29 cellular contexts compared by ENCODE assay signal in genomic region chr15:34359416-34359815, GRCh38. TPM values are rescaled to one million over a fixed set of nuclear protein-coding genes. Genes with fewer than 3 reads are reported as not detected.
DNase-seq lines count a peak whose midpoint lies in the region; ATAC-seq and TF ChIP-seq lines count a peak whose summit lies in the region.
"Had no signal": no experiment of that assay in that cellular context is flagged by ENCODE, and none has a peak within 500 bp of the region (broad histone marks: within the 10 kb centered on the region; RNA-seq: fewer than 3 reads in every experiment).

No MANE protein-coding gene starts in this region.

- H3K4me3 ChIP-seq in Panc1 (ENCODE audit: low read depth in 2 of 2, low read length in 2 of 2) (no peak overlapping the region), esophagus (ENCODE audit: low read depth in 1 of 2, low read length in 2 of 2) (no peak overlapping the region), trophoblast cell (ENCODE audit: low read depth, low read length) (no peak overlapping the region)
- H3K4me3 ChIP-seq: tibial artery had no signal

- H3K79me2 ChIP-seq in trophoblast cell (ENCODE audit: control insufficient read depth, insufficient read depth, low read length, poor library complexity) = no peaks in the 10 kb centered on the region

- no peak overlapping the region for H2AFZ ChIP-seq in trophoblast cell (ENCODE audit: insufficient read depth, low read length, poor library complexity)

- H3K4me2 ChIP-seq in trophoblast cell (ENCODE audit: low read length) = no peak overlapping the region

- H3K27me3 ChIP-seq in Panc1 (ENCODE audit: control insufficient read depth, insufficient read depth, low read length) = no peaks in the 10 kb centered on the region
- H3K27me3 ChIP-seq in esophagus (ENCODE audit: control insufficient read depth in 1 of 2, insufficient read depth in 2 of 2, low read length in 2 of 2) = no peaks in the 10 kb centered on the region
- no peaks in the 10 kb centered on the region for H3K27me3 ChIP-seq in trophoblast cell (ENCODE audit: insufficient read depth, low read length)
- H3K27me3 ChIP-seq: tibial artery had no signal

- H2BK120ac ChIP-seq in trophoblast cell (ENCODE audit: insufficient read depth, low read length, poor library complexity) = no peak overlapping the region

- CTCF ChIA-PET in Panc1 (lab: Charles Lee) = no interaction called here

- H3K36me3 ChIP-seq in Panc1 (ENCODE audit: control insufficient read depth, insufficient read depth, low read length) (peaks cover 8% of the 10 kb centered on the region; the same call in 1 of the 2 replicates), esophagus (ENCODE audit: control insufficient read depth in 2 of 2, insufficient read depth in 2 of 2, low read length in 1 of 2) (peaks cover 15 to 31% of the 10 kb centered on the region in 2 donors), trophoblast cell (ENCODE audit: control insufficient read depth in 1 of 2, insufficient read depth in 2 of 2, low read length in 2 of 2) (peaks cover 32 to 60% of the 10 kb centered on the region in 2 experiments)

- no peak overlapping the region for H2BK5ac ChIP-seq in trophoblast cell (ENCODE audit: low read depth, low read length, poor library complexity)

- peak overlapping the region; percentile 21 for H3K9ac ChIP-seq in trophoblast cell (ENCODE audit: low read length)

- no peak overlapping the region for H2BK12ac ChIP-seq in trophoblast cell (ENCODE audit: low read length)

- H3K4me1 ChIP-seq in Panc1 (ENCODE audit: control insufficient read depth, insufficient read depth, low read length) (no peaks in the 10 kb centered on the region), esophagus (ENCODE audit: control insufficient read depth in 2 of 2, insufficient read depth in 2 of 2, low read length in 1 of 2) (peaks cover 3 to 6% of the 10 kb centered on the region in 2 donors), trophoblast cell (ENCODE audit: control insufficient read depth in 1 of 2, insufficient read depth in 2 of 2, low read length in 2 of 2) (peaks cover 11% of the 10 kb centered on the region in 2 experiments)
- H3K4me1 ChIP-seq: tibial artery had no signal

- no peak overlapping the region for H4K8ac ChIP-seq in trophoblast cell (ENCODE audit: low read depth, low read length)

- DNase-seq in AG08396 (ENCODE audit: low spot score) = peak; percentile 18
- DNase-seq in Panc1 (ENCODE audit: low read depth, low spot score) = no peak
- DNase-seq in trophoblast cell = no peak
- DNase-seq in activated CD4-positive, alpha-beta T cell treated with anti-CD3 and anti-CD28 coated beads, Interleukin-2, amount 50 U/mL, for 1 hour = no peak
- no peak for DNase-seq in NCI-H2227 (lab: John Stamatoyannopoulos, UW; ENCODE audit: unreplicated experiment)
- DNase-seq in NCI-H1105 treated with DMSO at 0.1 percent for 48 hours (lab: John Stamatoyannopoulos, UW) = no peak
- DNase-seq: activated CD4-positive, alpha-beta T cell treated with anti-CD3 and anti-CD28 coated beads for 48 hours; activated naive CD8-positive, alpha-beta T cell treated with anti-CD3 and anti-CD28 coated beads for 36 hours; Calu3; effector CD8-positive, alpha-beta T cell; glutamatergic neuron; GOT3; left ventricle myocardium superior; NCI-H2081 treated with DMSO at 0.1 percent for 48 hours; NCI-H446; OCI-M1; stimulated activated CD4-positive, alpha-beta T cell treated with anti-CD3 and anti-CD28 coated beads, Interleukin-2, amount 100 ng/mL, for 48 hours; stimulated activated naive CD8-positive, alpha-beta T cell treated with anti-CD3 and anti-CD28 coated beads, Interleukin-15, Interleukin-2, amounts not matched to agents 100 U/mL and 50 U/mL, for 24 hours; tibial artery had no signal

- H3K23ac ChIP-seq in trophoblast cell (ENCODE audit: low read length) = no peak overlapping the region

- no peaks in the 10 kb centered on the region for H3K9me3 ChIP-seq in Panc1 (ENCODE audit: control insufficient read depth, insufficient read depth, low read depth, low read length)
- no peaks in the 10 kb centered on the region for H3K9me3 ChIP-seq in esophagus (ENCODE audit: control insufficient read depth in 2 of 2, insufficient read depth in 1 of 2, low read depth in 1 of 2, low read length in 1 of 2)
- no peaks in the 10 kb centered on the region for H3K9me3 ChIP-seq in trophoblast cell (ENCODE audit: insufficient read depth, low read depth, low read length)
- H3K9me3 ChIP-seq: tibial artery had no signal

- TF ChIP-seq CTCF in Panc1 (IDR thresholded peaks at IDR 0.05) = no peak

- BruUV-seq in Panc1 (replicated peaks; lab: Mats Ljungman, UMichigan) = TSS peak; percentile 45

- WGBS in esophagus, 2 donors = 45 to 71% methylated on average over 3 of the region's 3 CpGs
- WGBS in trophoblast cell (ENCODE audit: extremely low coverage, insufficient coverage, insufficient read length) = no CpG with 5 or more reads among the region's 3 CpGs

- H4K91ac ChIP-seq in trophoblast cell (ENCODE audit: low read depth, low read length) = no peak overlapping the region

- H3K18ac ChIP-seq in trophoblast cell (ENCODE audit: low read length) = no peak overlapping the region

- POLR2A ChIA-PET in Panc1 (lab: Charles Lee) = no interaction called here

- H4K12ac ChIP-seq in trophoblast cell (ENCODE audit: low read depth, low read length) = no peak overlapping the region

- peaks cover 3% of the 10 kb centered on the region for H3K79me1 ChIP-seq in trophoblast cell (ENCODE audit: low read length)

- H3K27ac ChIP-seq in Panc1 (ENCODE audit: low read length) = no peak overlapping the region
- peak overlapping the region; percentile 78 to 93 for H3K27ac ChIP-seq in esophagus (ENCODE audit: low read depth in 2 of 2, low read length in 1 of 2)
- no peak overlapping the region for H3K27ac ChIP-seq in trophoblast cell (ENCODE audit: low read depth, low read length)
- H3K27ac ChIP-seq: C4-2B, tibial artery had no signal

- no peak overlapping the region for H2AK5ac ChIP-seq in trophoblast cell (ENCODE audit: low read length)

- H3K14ac ChIP-seq in trophoblast cell (ENCODE audit: low read length) = no peak overlapping the region

- intact Hi-C loops in Panc1 (cut with micrococcal nuclease; ENCODE audit: unreplicated experiment) = no loop called here

- H3K4ac ChIP-seq in trophoblast cell (ENCODE audit: low read depth, low read length) = no peak overlapping the region

- in situ Hi-C loops in Panc1 (cut with HindIII; ENCODE audit: low pct_unique_long_range_greater_than_20kb, low sequenced_read_pairs) = no loop called here

- ATAC-seq in Panc1 = peak; percentile 13; the same call in 1 of the 2 replicates
- no peak for ATAC-seq in GM19397 (IDR thresholded peaks at IDR 0.05; ENCODE audit: unreplicated experiment)
- ATAC-seq: activated T-helper 17 cell treated with anti-CD3 and anti-CD28 coated beads, Interleukin-2, amount 50 U/mL, for 72 hours; HepG2; left ventricle myocardium superior; stimulated activated naive CD8-positive, alpha-beta T cell treated with anti-CD3 and anti-CD28 coated beads, Interleukin-15, Interleukin-2, amounts not matched to agents 100 U/mL and 50 U/mL, for 24 hours had no signal

RNA-seq across cellular contexts. Expression of gene LPCAT4, which starts 7.6 kb away (rescaled TPM):
- total RNA-seq in Panc1 (2021; ENCODE audit: unreplicated experiment) = 58.5 TPM
- 76.3 TPM for polyA plus RNA-seq in Panc1 (2012; ENCODE audit: insufficient read length)
- 100 to 1,000 TPM in 1 of 2 donors, 10 to 100 TPM in 1; 45.6 to 125 TPM for polyA plus RNA-seq in esophagus
- 35.0 and 37.8 TPM in 2 replicates for polyA plus RNA-seq in trophoblast cell (2013)

RNA-seq across cellular contexts. Expression of gene NUTM1, which starts 16.3 kb away (rescaled TPM):
- total RNA-seq in Panc1 (2021; ENCODE audit: unreplicated experiment) = 0.05 TPM
- not detected for polyA plus RNA-seq in Panc1 (2012; ENCODE audit: insufficient read length)
- polyA plus RNA-seq in esophagus = not detected
- 0.01 TPM in 1 of 2 replicates, not detected in the other for polyA plus RNA-seq in trophoblast cell (2013)
- total RNA-seq: activated naive CD8-positive, alpha-beta T cell treated with anti-CD3 and anti-CD28 coated beads for 36 hours; activated T-helper 17 cell treated with anti-CD3 and anti-CD28 coated beads, Interleukin-2, amount 50 U/mL, for 72 hours; Calu3; chondrocyte; Daoy; HepG2; left ventricle myocardium superior; mononuclear cell; SK-MEL-5; T-helper 1 cell treated with Interleukin-12 subunit alpha and Interleukin-12 subunit beta and Interleukin-4 antibody, amounts not matched to agents 30 ng/mL and 1 ng/mL, for 36 hours had no signal
- polyA plus RNA-seq: HepG2 had no signal

RNA-seq across cellular contexts. Expression of gene NOP10, which starts 16.5 kb away (rescaled TPM):
- 306 TPM for total RNA-seq in Panc1 (2021; ENCODE audit: unreplicated experiment)
- polyA plus RNA-seq in Panc1 (2012; ENCODE audit: insufficient read length) = 308 TPM
- polyA plus RNA-seq in esophagus = 100 to 1,000 TPM; 203 to 276 TPM
- polyA plus RNA-seq in trophoblast cell (2013) = 349 TPM in 2 replicates

RNA-seq across cellular contexts. Expression of gene SLC12A6, which starts 21.8 kb away (rescaled TPM):
- 19.5 TPM for total RNA-seq in Panc1 (2021; ENCODE audit: unreplicated experiment)
- polyA plus RNA-seq in Panc1 (2012; ENCODE audit: insufficient read length) = 11.0 TPM
- polyA plus RNA-seq in esophagus = 10 to 100 TPM; 16.1 to 21.5 TPM
- polyA plus RNA-seq in trophoblast cell (2013) = 6.9 and 7.7 TPM in 2 replicates

Comparison
In these comparisons a context has a peak if more than half of its experiments do, and no peak if none do; other contexts are left out.
1. H3K27ac ChIP-seq: peak in esophagus (2 of 2); none in Panc1 (single experiment) and trophoblast cell (single experiment).